Comparison of ENCODE assay signal across 10 cellular contexts in genomic region chr7:92404170-92404614, GRCh38. TPM values are rescaled to one million over a fixed set of nuclear protein-coding genes. Genes with fewer than 3 reads are reported as not detected.
DNase-seq lines count a peak whose midpoint lies in the region; ATAC-seq lines count a peak whose summit lies in the region.
"Had no signal": no experiment of that assay in that cellular context is flagged by ENCODE, and none has a peak within 500 bp of the region (broad histone marks: within the 10 kb centered on the region; RNA-seq: fewer than 3 reads in every experiment).

No MANE protein-coding gene starts in this region.

- no peak overlapping the region for H3K4me3 ChIP-seq in H7 (ENCODE audit: insufficient read depth, low read depth, low read length)
- H3K4me3 ChIP-seq: stomach had no signal

- H3K36me3 Mint-ChIP-seq in activated naive CD4-positive, alpha-beta T cell treated with anti-CD3 and anti-CD28 coated beads, Interleukin-2, amount 50 U/mL, for 72 hours = no peaks in the 10 kb centered on the region

- DNase-seq in H7 (peak; percentile 13), NCI-H2227 treated with DMSO at 0.1 percent for 48 hours (lab: John Stamatoyannopoulos, UW) (peak; percentile 66), kidney tubule cell (ENCODE audit: low spot score) (no peak), NCI-H2196 (lab: John Stamatoyannopoulos, UW; ENCODE audit: unreplicated experiment) (no peak)
- DNase-seq in activated naive CD4-positive, alpha-beta T cell treated with anti-CD3 and anti-CD28 coated beads, Interleukin-2, amount 50 U/mL, for 72 hours (ENCODE audit: low spot score in 2 of 2) = no peak
- peak; percentile 40 for DNase-seq in stimulated activated CD4-positive, alpha-beta T cell treated with anti-CD3 and anti-CD28 coated beads, Interleukin-1b, Interleukin-23, amount 100 ng/mL, for 48 hours
- DNase-seq: IMR-90, stomach had no signal

- ATAC-seq in activated naive CD4-positive, alpha-beta T cell treated with anti-CD3 and anti-CD28 coated beads, Interleukin-2, amount 50 U/mL, for 72 hours = peak; percentile 56 to 58
- no peak for ATAC-seq in GM21619 (IDR thresholded peaks at IDR 0.05; ENCODE audit: unreplicated experiment)
- ATAC-seq in GM21528 (IDR thresholded peaks at IDR 0.05; ENCODE audit: low FRiP score, unreplicated experiment) = no peak

- no peaks in the 10 kb centered on the region for H3K9me3 Mint-ChIP-seq in activated naive CD4-positive, alpha-beta T cell treated with anti-CD3 and anti-CD28 coated beads, Interleukin-2, amount 50 U/mL, for 72 hours

- H3K36me3 ChIP-seq in H7 (replicated peaks; ENCODE audit: control insufficient read depth, insufficient read depth, low read length) = no peaks in the 10 kb centered on the region

- H3K27me3 ChIP-seq in H7 (ENCODE audit: control insufficient read depth, insufficient read depth, low read length) = no peaks in the 10 kb centered on the region
- H3K27me3 ChIP-seq: stomach had no signal

- peak overlapping the region in 1 of 2 donors; percentile 38 for H3K27ac Mint-ChIP-seq in activated naive CD4-positive, alpha-beta T cell treated with anti-CD3 and anti-CD28 coated beads, Interleukin-2, amount 50 U/mL, for 72 hours

RNA-seq across cellular contexts. Expression of gene GATAD1, which starts 43.1 kb away (rescaled TPM):
- 28.0 and 41.6 TPM in 2 replicates for total RNA-seq in H7 (2014; rRNA removed; shearing (Covaris generic))
- 10 to 100 TPM; 16.8 to 45.6 TPM for total RNA-seq in activated naive CD4-positive, alpha-beta T cell treated with anti-CD3 and anti-CD28 coated beads, Interleukin-2, amount 50 U/mL, for 72 hours

Comparison
In these comparisons a context has a peak if more than half of its experiments do, and no peak if none do; other contexts are left out.
1. DNase-seq: peak in H7 (single experiment), NCI-H2227 treated with DMSO at 0.1 percent for 48 hours (single experiment) and stimulated activated CD4-positive, alpha-beta T cell treated with anti-CD3 and anti-CD28 coated beads, Interleukin-1b, Interleukin-23, amount 100 ng/mL, for 48 hours (single experiment); none in activated naive CD4-positive, alpha-beta T cell treated with anti-CD3 and anti-CD28 coated beads, Interleukin-2, amount 50 U/mL, for 72 hours (0 of 2), kidney tubule cell (single experiment) and NCI-H2196 (single experiment).
2. ATAC-seq: peak in activated naive CD4-positive, alpha-beta T cell treated with anti-CD3 and anti-CD28 coated beads, Interleukin-2, amount 50 U/mL, for 72 hours (2 of 2); none in GM21619 (single experiment) and GM21528 (single experiment).